ENCODE assay signal across 1 cellular context in genomic region chr12:50824914-50825313, GRCh38.
TF ChIP-seq lines count a peak whose summit lies in the region.

No MANE protein-coding gene starts in this region.

TF ChIP-seq in endothelial cell of umbilical vein, 7 proteins besides CTCF, POLR2A, EP300 and RAD21 (continued from another document):
- TF ChIP-seq GATA2 (IDR thresholded peaks at IDR 0.05; ENCODE audit: insufficient read depth, insufficient read length, low read depth, low read length) (no peak), MYC (IDR thresholded peaks at IDR 0.05; ENCODE audit: low read depth, low read length) (no peak), POLR2AphosphoS5 (IDR thresholded peaks at IDR 0.05; ENCODE audit: insufficient read depth, low read depth, low read length) (no peak), FOS (IDR thresholded peaks at IDR 0.05; ENCODE audit: borderline replicate concordance, insufficient read depth, low read length) (no peak)
